Comparison of ENCODE assay signal across 2 cellular contexts in the genomic region with DNA sequence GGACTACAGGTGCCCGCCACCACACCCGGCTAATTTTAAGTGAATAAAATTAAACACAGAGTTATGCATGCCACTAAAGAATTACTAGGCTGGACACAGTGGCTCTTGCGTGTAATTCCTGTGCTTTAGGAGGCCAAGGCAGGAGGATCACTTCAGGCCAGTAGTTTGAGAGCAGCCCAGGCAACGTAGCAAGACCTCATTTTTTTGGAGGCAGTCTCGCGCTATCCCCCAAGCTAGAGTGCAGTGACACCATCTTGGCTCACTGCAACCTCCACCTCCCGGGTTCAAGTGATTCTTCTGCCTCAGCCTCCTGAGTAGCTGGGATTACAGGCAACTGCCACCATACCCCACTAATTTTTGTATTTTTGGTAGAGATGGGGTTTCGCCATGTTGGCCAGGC.
TF ChIP-seq lines count a peak whose summit lies in the region.

No MANE protein-coding gene starts in this region.

TF ChIP-seq in GM12878, 131 proteins besides CTCF, POLR2A, EP300 and RAD21:
- TF ChIP-seq POLR2AphosphoS2 (IDR thresholded peaks at IDR 0.05; ENCODE audit: low read depth, low read length): peak; percentile 45; the same call in 1 of the 2 replicates

TF ChIP-seq in HepG2, 621 proteins besides CTCF, POLR2A, EP300 and RAD21:
- peak; percentile 68 for TF ChIP-seq AGO2 (optimal IDR thresholded peaks at IDR 0.05; ENCODE audit: low read depth, low read length)
- TF ChIP-seq RBM22 (optimal IDR thresholded peaks at IDR 0.05; ENCODE audit: low read length): peak; percentile 92
